In the genomic region with DNA sequence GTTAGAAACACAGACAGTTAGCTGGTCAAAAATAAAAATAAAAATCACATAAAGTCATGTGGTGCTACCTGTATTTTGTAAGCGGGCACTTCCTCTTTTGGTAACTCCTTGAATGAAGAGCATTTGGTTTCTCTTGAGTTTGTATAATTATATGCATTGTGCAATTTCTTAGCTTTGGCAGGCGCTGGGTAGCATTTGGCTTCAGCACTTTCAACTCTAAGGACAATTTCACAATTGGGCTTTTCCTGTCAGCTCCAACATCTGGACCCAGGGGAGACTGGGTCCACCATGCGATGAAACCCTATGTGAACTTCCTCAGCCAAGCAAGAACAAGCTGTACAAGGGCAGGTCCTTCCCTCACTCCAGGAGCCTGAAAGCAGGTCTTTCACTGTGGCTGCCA, we compare ENCODE assay signal across 12 cellular contexts.
DNase-seq lines count a peak whose midpoint lies in the region; ATAC-seq and TF ChIP-seq lines count a peak whose summit lies in the region.
"Had no signal": no experiment of that assay in that cellular context is flagged by ENCODE, and none has a peak within 500 bp of the region (broad histone marks: within the 10 kb centered on the region; RNA-seq: fewer than 3 reads in every experiment).

No MANE protein-coding gene starts in this region.

- 42 to 46% methylated on average over 3 of the region's 3 CpGs for WGBS in lower leg skin, 2 donors

- H3K9me3 ChIP-seq in tibial artery = no peaks in the 10 kb centered on the region

- TF ChIP-seq POLR2A in lower leg skin (IDR thresholded peaks at IDR 0.05) = no peak

- TF ChIP-seq CTCF in lower leg skin (IDR thresholded peaks at IDR 0.05) (no peak), tibial artery (IDR thresholded peaks at IDR 0.05) (no peak)

- no peak overlapping the region for H3K4me3 ChIP-seq in lower leg skin (ENCODE audit: low read depth, poor library complexity, severe bottlenecking)
- no peak overlapping the region for H3K4me3 ChIP-seq in tibial artery

- DNase-seq in KG1 (lab: John Stamatoyannopoulos, UW) (peak; percentile 6), caudate nucleus (lab: John Stamatoyannopoulos, UW) (peak in 1 of 61 donors; percentile 14), lower leg skin (ENCODE audit: low spot score in 2 of 2) (peak; percentile 59 to 89), tibial artery (peak; percentile 82 to 84), UCSD-AML1 (lab: John Stamatoyannopoulos, UW; ENCODE audit: unreplicated experiment) (no peak), superior temporal gyrus (ENCODE audit: extremely low spot score) (no peak)
- DNase-seq: CD4-positive, alpha-beta memory T cell; foreskin melanocyte; Karpas-422; NCI-H2171 had no signal

- H3K36me3 ChIP-seq in tibial artery = no peaks in the 10 kb centered on the region

- H3K27ac ChIP-seq in caudate nucleus (ENCODE audit: low read depth, low read length) (peak overlapping the region; percentile 22), tibial artery (peak overlapping the region in 1 of 2 donors; percentile 15)

- ATAC-seq in GM19467 (IDR thresholded peaks at IDR 0.05; ENCODE audit: unreplicated experiment) = no peak
- no peak for ATAC-seq in GM21381 (IDR thresholded peaks at IDR 0.05; ENCODE audit: unreplicated experiment)

- H3K4me1 ChIP-seq in tibial artery = peaks cover 0 to 26% (median 14%) of the 10 kb centered on the region in 4 donors

- H3K27me3 ChIP-seq in tibial artery = no peaks in the 10 kb centered on the region

- intact Hi-C loops in lower leg skin (cut with DNase I; ENCODE audit: low total_unique reads) (no loop called here), tibial artery (cut with DNase I; ENCODE audit: low total_unique reads) (no loop called here)

Comparison
In these comparisons a context has a peak if more than half of its experiments do, and no peak if none do; other contexts are left out.
1. DNase-seq: peak in KG1 (single experiment), lower leg skin (2 of 2) and tibial artery (2 of 2); none in UCSD-AML1 (single experiment) and superior temporal gyrus (single experiment).